8 cellular contexts compared by ENCODE assay signal in the genomic region with DNA sequence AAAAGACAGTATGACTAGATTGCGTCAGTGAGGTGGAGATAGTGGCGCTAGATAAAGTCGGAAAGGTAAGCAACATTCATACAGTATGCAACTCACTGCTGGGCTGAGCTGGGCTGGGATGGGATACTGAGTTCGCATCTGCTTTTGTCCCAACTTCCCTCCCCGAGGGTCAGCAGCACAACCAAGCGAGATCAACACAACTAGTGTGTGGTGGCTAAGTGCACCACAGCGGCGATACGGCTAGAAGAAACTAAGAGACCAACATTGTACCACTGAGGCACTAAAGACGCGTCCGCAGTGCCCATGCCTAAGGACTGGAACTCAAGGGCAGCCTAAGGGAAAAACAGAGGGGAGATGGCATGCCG. TPM values are rescaled to one million over a fixed set of nuclear protein-coding genes. Genes with fewer than 3 reads are reported as not detected.
A peak's percentile ranks its signal among the peaks of the same experiment; 100 is the strongest.
DNase-seq lines count a peak whose midpoint lies in the region; ATAC-seq and TF ChIP-seq lines count a peak whose summit lies in the region.

No MANE protein-coding gene starts in this region.

- peaks cover 27 to 36% of the 10 kb centered on the region in 2 donors for H3K4me1 Mint-ChIP-seq in natural killer cell treated with Interleukin-12 subunit alpha and Interleukin-12 subunit beta and Interleukin-15 and Interleukin-18, amount 100 ng/mL, for 72 hours (ENCODE audit: low read depth in 2 of 2)

- no peaks in the 10 kb centered on the region for H3K36me3 ChIP-seq in effector memory CD4-positive, alpha-beta T cell (ENCODE audit: control insufficient read depth, insufficient read depth, low read length)

- ATAC-seq in natural killer cell treated with Interleukin-12 subunit alpha and Interleukin-12 subunit beta and Interleukin-15 and Interleukin-18, amount 100 ng/mL, for 72 hours, result no peak

- peak overlapping the region; percentile 75 for H3K27ac ChIP-seq in C4-2B
- H3K27ac ChIP-seq in effector memory CD4-positive, alpha-beta T cell (ENCODE audit: insufficient read depth, low read length, poor library complexity, severe bottlenecking), result peak overlapping the region; percentile 54

- no peaks in the 10 kb centered on the region for H3K27me3 Mint-ChIP-seq in natural killer cell treated with Interleukin-12 subunit alpha and Interleukin-12 subunit beta and Interleukin-15 and Interleukin-18, amount 100 ng/mL, for 72 hours

- H3K36me3 Mint-ChIP-seq in natural killer cell treated with Interleukin-12 subunit alpha and Interleukin-12 subunit beta and Interleukin-15 and Interleukin-18, amount 100 ng/mL, for 72 hours, result peaks cover 19% of the 10 kb centered on the region

- no peaks in the 10 kb centered on the region for H3K27me3 ChIP-seq in effector memory CD4-positive, alpha-beta T cell (replicated peaks; ENCODE audit: control insufficient read depth, insufficient read depth, low read length, poor library complexity, severe bottlenecking)

- H3K4me3 Mint-ChIP-seq in natural killer cell treated with Interleukin-12 subunit alpha and Interleukin-12 subunit beta and Interleukin-15 and Interleukin-18, amount 100 ng/mL, for 72 hours, result peak overlapping the region; percentile 92

- H3K4me1 ChIP-seq in effector memory CD4-positive, alpha-beta T cell (ENCODE audit: control insufficient read depth, insufficient read depth, low read length, poor library complexity, severe bottlenecking), result peaks cover 19% of the 10 kb centered on the region

- no peaks in the 10 kb centered on the region for H3K9me3 Mint-ChIP-seq in natural killer cell treated with Interleukin-12 subunit alpha and Interleukin-12 subunit beta and Interleukin-15 and Interleukin-18, amount 100 ng/mL, for 72 hours

- DNase-seq in LNCaP clone FGC (ENCODE audit: low read depth), result no peak
- no peak for DNase-seq in effector memory CD4-positive, alpha-beta T cell
- DNase-seq in natural killer cell treated with Interleukin-12 subunit alpha and Interleukin-12 subunit beta and Interleukin-15 and Interleukin-18, amount 100 ng/mL, for 72 hours (ENCODE audit: low spot score), result no peak
- no peak for DNase-seq in cerebellar nuclear complex (lab: John Stamatoyannopoulos, UW)
- no peak for DNase-seq in NCI-H446 (lab: John Stamatoyannopoulos, UW)
- DNase-seq in NCI-H524 (lab: John Stamatoyannopoulos, UW), result no peak
- no peak for DNase-seq in AG08396 (ENCODE audit: low spot score)

- peak overlapping the region; percentile 78 to 86 for H3K27ac Mint-ChIP-seq in natural killer cell treated with Interleukin-12 subunit alpha and Interleukin-12 subunit beta and Interleukin-15 and Interleukin-18, amount 100 ng/mL, for 72 hours

- H3K4me3 ChIP-seq in LNCaP clone FGC (ENCODE audit: low read depth, low read length), result peak overlapping the region; percentile 99
- peak overlapping the region; percentile 60 for H3K4me3 ChIP-seq in effector memory CD4-positive, alpha-beta T cell (ENCODE audit: insufficient read depth, low read depth, low read length, poor library complexity, severe bottlenecking)

- H3K9me3 ChIP-seq in effector memory CD4-positive, alpha-beta T cell (ENCODE audit: control insufficient read depth, low read length), result no peaks in the 10 kb centered on the region

- TF ChIP-seq CTCF in C4-2B (conservative IDR thresholded peaks at IDR 0.05) (no peak), LNCaP clone FGC (IDR thresholded peaks at IDR 0.05; ENCODE audit: control insufficient read depth, extremely low read depth, insufficient read depth) (no peak)

RNA-seq across cellular contexts. Expression of a gene that starts 0.5 kb away (rescaled TPM):
- 10 to 100 TPM; 51.0 to 64.5 TPM for total RNA-seq in natural killer cell treated with Interleukin-12 subunit alpha and Interleukin-12 subunit beta and Interleukin-15 and Interleukin-18, amount 100 ng/mL, for 72 hours

RNA-seq across cellular contexts. Expression of a gene that starts 0.6 kb away (rescaled TPM):
- 10 to 100 TPM; 43.6 to 61.2 TPM for total RNA-seq in natural killer cell treated with Interleukin-12 subunit alpha and Interleukin-12 subunit beta and Interleukin-15 and Interleukin-18, amount 100 ng/mL, for 72 hours

RNA-seq across cellular contexts. Expression of a gene that starts 19.3 kb away (rescaled TPM):
- total RNA-seq in natural killer cell treated with Interleukin-12 subunit alpha and Interleukin-12 subunit beta and Interleukin-15 and Interleukin-18, amount 100 ng/mL, for 72 hours, result 100 to 1,000 TPM; 546 to 554 TPM

RNA-seq across cellular contexts. Expression of a gene that starts 44.2 kb away (rescaled TPM):
- total RNA-seq in natural killer cell treated with Interleukin-12 subunit alpha and Interleukin-12 subunit beta and Interleukin-15 and Interleukin-18, amount 100 ng/mL, for 72 hours, result 100 to 1,000 TPM in 1 of 2 donors, 10 to 100 TPM in 1; 40.1 to 100 TPM

RNA-seq across cellular contexts. Expression of a gene that starts 52.9 kb away (rescaled TPM):
- total RNA-seq in natural killer cell treated with Interleukin-12 subunit alpha and Interleukin-12 subunit beta and Interleukin-15 and Interleukin-18, amount 100 ng/mL, for 72 hours, result 10 to 100 TPM; 66.3 to 95.6 TPM
